In the genomic region with DNA sequence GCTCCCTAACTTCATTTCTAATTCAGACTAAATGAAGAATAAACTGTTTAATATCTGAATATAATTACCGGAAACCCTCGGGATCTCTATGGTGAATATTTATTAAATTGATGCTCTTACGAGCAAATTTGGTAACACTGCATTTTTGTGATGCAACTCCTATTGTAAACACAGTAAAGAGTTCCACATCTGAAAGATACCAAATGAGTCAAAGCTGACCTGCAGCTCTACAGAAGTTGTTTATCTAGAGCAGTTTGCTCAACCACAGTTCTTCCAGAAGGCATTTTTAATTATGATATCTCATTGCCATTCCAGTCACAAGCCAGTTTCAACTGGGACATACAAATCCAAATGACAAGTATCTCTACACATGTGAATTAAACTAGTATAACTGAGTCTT, we compare ENCODE assay signal across 14 cellular contexts.
DNase-seq lines count a peak whose midpoint lies in the region; ATAC-seq, FAIRE-seq and TF ChIP-seq lines count a peak whose summit lies in the region.
"Had no signal": no experiment of that assay in that cellular context is flagged by ENCODE, and none has a peak within 500 bp of the region (broad histone marks: within the 10 kb centered on the region; RNA-seq: fewer than 3 reads in every experiment).

No MANE protein-coding gene starts in this region.

- in situ Hi-C loops in K562 (cut with MboI) (no loop called here), G401 (cut with HindIII; ENCODE audit: low sequenced_read_pairs) (no loop called here)

- CTCF ChIA-PET in K562 (lab: Yijun Ruan, JAX; ENCODE audit: low intra/inter-chr PET ratio) = no interaction called here

- no peak overlapping the region for H3K27ac ChIP-seq in K562 (ENCODE audit: extremely low read depth, low read depth, low read length)
- H3K27ac ChIP-seq: KMS-11 had no signal

- no peaks in the 10 kb centered on the region for H3K4me1 ChIP-seq in K562 (replicated peaks in 1 of 2; ENCODE audit: control insufficient read depth in 2 of 2, insufficient read depth in 2 of 2, low read length in 2 of 2)

- H4K20me1 ChIP-seq in K562 (replicated peaks; ENCODE audit: control insufficient read depth, insufficient read depth, low read length) = no peaks in the 10 kb centered on the region

- no peak for TF ChIP-seq RAD21 in K562 (CRISPR knock-in tag; conservative IDR thresholded peaks at IDR 0.05 in 1 of 2, IDR thresholded peaks at IDR 0.05 in 1 of 2)

- POLR2A ChIA-PET in K562 (lab: Yijun Ruan, JAX) = interaction anchor here (1.2 to 1.3 kb wide), 2 partner anchors 12 to 16 kb away, joined by 3 to 4 read pairs; no protein-coding TSS in a partner anchor

- intact Hi-C loops in K562 (cut with micrococcal nuclease) = no loop called here

- ATAC-seq in K562 = no peak
- ATAC-seq: stimulated activated naive CD8-positive, alpha-beta T cell treated with anti-CD3 and anti-CD28 coated beads, Interleukin-15, Interleukin-2, amounts not matched to agents 100 U/mL and 50 U/mL, for 24 hours had no signal

- H2AFZ ChIP-seq in K562 (ENCODE audit: low read depth, low read length) = no peak overlapping the region

- WGBS in K562 (ENCODE audit: insufficient coverage, low coverage, missing lambda C conversion rate) = 58% methylated on average over 3 of the region's 3 CpGs

- no peaks in the 10 kb centered on the region for H3K9me1 ChIP-seq in K562 (ENCODE audit: control insufficient read depth, insufficient read depth, low read length)

- TF ChIP-seq POLR2A in K562 (conservative IDR thresholded peaks at IDR 0.05) = no peak

- no TSS peak for BruUV-seq in K562 (replicated peaks; lab: Mats Ljungman, UMichigan)

- H3K79me2 ChIP-seq in K562 (ENCODE audit: control insufficient read depth, insufficient read depth, low read length) = no peaks in the 10 kb centered on the region

- TF ChIP-seq CTCF in AG09309 (IDR thresholded peaks at IDR 0.05; ENCODE audit: control insufficient read depth, insufficient read depth, low read depth, low read length, missing control alignments) (no peak), K562 (IDR thresholded peaks at IDR 0.05 in 2 of 3, conservative IDR thresholded peaks at IDR 0.05 in 1 of 3; ENCODE audit: insufficient read depth in 2 of 3, low read depth in 1 of 3, low read length in 3 of 3) (no peak)

- no peak for TF ChIP-seq EP300 in K562 (IDR thresholded peaks at IDR 0.05; ENCODE audit: low read length)

- FAIRE-seq in K562 (lab: Jason Lieb, UNC) = no peak

- H3K27me3 ChIP-seq in K562 (ENCODE audit: control insufficient read depth in 2 of 2, insufficient read depth in 2 of 2, low read length in 2 of 2) = no peaks in the 10 kb centered on the region

- peaks cover 14% of the 10 kb centered on the region; the same call in 1 of the 3 replicates for H3K36me3 ChIP-seq in K562 (ENCODE audit: control insufficient read depth, insufficient read depth, low read length)

- H3K9ac ChIP-seq in K562 (ENCODE audit: insufficient read depth in 1 of 2, low read depth in 2 of 2, low read length in 2 of 2) = no peak overlapping the region
- H3K9ac ChIP-seq: KMS-11 had no signal

- no peak overlapping the region for H3K4me2 ChIP-seq in K562 (ENCODE audit: insufficient read depth, low read length)
- H3K4me2 ChIP-seq: KMS-11 had no signal

- no peaks in the 10 kb centered on the region for H3K9me3 ChIP-seq in K562 (replicated peaks; ENCODE audit: control insufficient read depth, insufficient read depth, low read depth, low read length)

- H3K4me3 ChIP-seq in AG09309 (ENCODE audit: control insufficient read depth, low read depth, low read length) (no peak overlapping the region), K562 (no peak overlapping the region)

- DNase-seq in AG09309 (ENCODE audit: low read depth) = peak; percentile 44
- DNase-seq in HS-5 (ENCODE audit: low read depth) = peak; percentile 69
- no peak for DNase-seq in K562 (ENCODE audit: extremely low read depth in 1 of 4, low spot score in 3 of 4)
- peak; percentile 39 for DNase-seq in kidney glomerular epithelial cell (lab: John Stamatoyannopoulos, UW)
- DNase-seq in COLO829 (ENCODE audit: low spot score) = no peak
- no peak for DNase-seq in pons (ENCODE audit: low spot score)
- DNase-seq in NCI-H510A treated with DMSO at 0.1 percent for 48 hours (lab: John Stamatoyannopoulos, UW) = no peak
- DNase-seq in G401 (ENCODE audit: low spot score) = no peak
- DNase-seq: activated B cell treated with CpG ODN at 0.5 μM for 24 hours; activated CD8-positive, alpha-beta memory T cell treated with anti-CD3 and anti-CD28 coated beads, Interleukin-2, amount 50 U/mL, for 48 hours; activated naive CD8-positive, alpha-beta T cell treated with anti-CD3 and anti-CD28 coated beads, Interleukin-2, amount 10 ng/mL, durations not matched to agents 7 days and 5 days; NCI-H187 treated with DMSO at 0.1 percent for 48 hours; stimulated activated naive CD8-positive, alpha-beta T cell treated with anti-CD3 and anti-CD28 coated beads, Interleukin-15, Interleukin-2, amounts not matched to agents 100 U/mL and 50 U/mL, for 24 hours had no signal

TF ChIP-seq in K562, 482 proteins besides CTCF, POLR2A, EP300 and RAD21:
- no peak for TF ChIP-seq CEBPG (CRISPR knock-in tag; IDR thresholded peaks at IDR 0.05)
- peak; percentile 64 to 86 for TF ChIP-seq CEBPG (tag; conservative IDR thresholded peaks at IDR 0.05 in 1 of 2, IDR thresholded peaks at IDR 0.05 in 1 of 2)
- peak; percentile 63 for TF ChIP-seq CEBPB (tag; IDR thresholded peaks at IDR 0.05)
- TF ChIP-seq U2AF1 (optimal IDR thresholded peaks at IDR 0.05; ENCODE audit: low read depth, low read length) = no peak
TF ChIP-seq in K562: peak in this region for 2.

Comparison
In these comparisons a context has a peak if more than half of its experiments do, and no peak if none do; other contexts are left out.
1. DNase-seq: peak in AG09309 (single experiment), HS-5 (single experiment) and kidney glomerular epithelial cell (single experiment); none in K562 (0 of 4), COLO829 (single experiment), pons (single experiment), NCI-H510A treated with DMSO at 0.1 percent for 48 hours (single experiment) and G401 (single experiment).